In the genomic region with DNA sequence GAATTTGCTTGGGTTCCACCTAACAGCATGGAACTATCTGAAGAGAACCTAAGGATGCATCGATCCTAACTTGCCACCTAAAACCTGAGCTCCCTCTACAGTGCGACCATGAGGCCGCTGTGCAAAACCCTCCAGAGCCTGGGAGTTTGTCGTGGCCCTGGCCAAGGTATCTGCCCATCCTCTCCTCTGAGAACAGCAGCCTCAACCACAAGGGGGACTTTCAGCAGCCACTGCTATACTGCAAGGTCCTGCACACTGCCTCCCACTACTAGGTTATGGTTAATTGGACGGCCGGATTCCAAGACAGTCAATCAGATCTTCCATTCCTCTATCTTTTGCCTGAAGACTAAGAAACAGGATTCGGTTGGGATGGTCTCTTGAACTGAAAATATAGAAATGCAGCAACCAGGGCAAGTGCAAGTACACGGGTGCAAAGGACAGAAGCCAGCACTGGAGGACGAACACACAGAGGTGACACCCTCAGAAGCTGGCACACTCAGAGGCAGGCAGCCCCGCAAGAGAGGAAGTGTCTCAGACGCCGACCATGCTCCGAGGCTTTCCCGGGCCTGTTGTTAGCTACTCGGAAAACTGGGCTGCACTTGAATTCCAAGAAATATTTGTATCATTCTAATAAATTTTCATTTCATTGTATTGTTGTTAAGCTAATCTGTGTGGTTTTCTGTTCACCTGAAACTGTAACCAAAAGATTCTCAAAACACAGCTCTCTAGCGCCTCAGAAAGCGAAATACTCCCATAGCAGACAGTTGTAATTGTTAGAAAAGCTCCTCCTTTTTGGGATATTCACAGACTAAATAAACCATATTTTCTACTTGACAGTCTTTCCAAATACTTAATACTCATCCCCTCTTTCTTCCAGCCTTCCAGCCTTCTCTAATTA, we compare ENCODE assay signal across 8 cellular contexts.
DNase-seq lines count a peak whose midpoint lies in the region; ATAC-seq and FAIRE-seq lines count a peak whose summit lies in the region.

No MANE protein-coding gene starts in this region.

- peak; percentile 37 for FAIRE-seq in A204.1 (lab: Jason Lieb, UNC)

- peak; percentile 84 for DNase-seq in NCI-H524 treated with DMSO at 0.1 percent for 48 hours (lab: John Stamatoyannopoulos, UW)
- peak; percentile 67 for DNase-seq in activated naive CD4-positive, alpha-beta T cell treated with anti-CD3 and anti-CD28 coated beads, Interleukin-2, amount 10 ng/mL, durations not matched to agents 7 days and 5 days
- peak; percentile 49 for DNase-seq in iPS-NIHi11 (ENCODE audit: low spot score)
- peak; percentile 19 to 36 for DNase-seq in stimulated activated naive CD8-positive, alpha-beta T cell treated with anti-CD3 and anti-CD28 coated beads, Interleukin-15, amount 100 ng/mL, for 72 hours
- DNase-seq in NCI-H187 (lab: John Stamatoyannopoulos, UW): no peak
- DNase-seq in cortex of kidney (lab: John Stamatoyannopoulos, UW): no peak

- peaks cover 70% of the 10 kb centered on the region for H3K4me1 Mint-ChIP-seq in activated naive CD4-positive, alpha-beta T cell treated with anti-CD3 and anti-CD28 coated beads, Interleukin-2, amount 10 ng/mL, durations not matched to agents 7 days and 5 days
- peaks cover 54% of the 10 kb centered on the region for H3K4me1 Mint-ChIP-seq in stimulated activated naive CD8-positive, alpha-beta T cell treated with anti-CD3 and anti-CD28 coated beads, Interleukin-15, amount 100 ng/mL, for 72 hours

- H3K27me3 Mint-ChIP-seq in activated naive CD4-positive, alpha-beta T cell treated with anti-CD3 and anti-CD28 coated beads, Interleukin-2, amount 10 ng/mL, durations not matched to agents 7 days and 5 days: no peaks in the 10 kb centered on the region
- peaks cover 9% of the 10 kb centered on the region for H3K27me3 Mint-ChIP-seq in stimulated activated naive CD8-positive, alpha-beta T cell treated with anti-CD3 and anti-CD28 coated beads, Interleukin-15, amount 100 ng/mL, for 72 hours

- peaks cover 2% of the 10 kb centered on the region for H3K36me3 Mint-ChIP-seq in activated naive CD4-positive, alpha-beta T cell treated with anti-CD3 and anti-CD28 coated beads, Interleukin-2, amount 10 ng/mL, durations not matched to agents 7 days and 5 days

- CTCF ChIA-PET in activated naive CD4-positive, alpha-beta T cell treated with anti-CD3 and anti-CD28 coated beads, Interleukin-2, amount 10 ng/mL, durations not matched to agents 7 days and 5 days (lab: Charles Lee): interaction anchor here (0.7 to 4.7 kb wide), 19 partner anchors 10 to 110 kb away, joined by 3 to 53 read pairs (median 5); partner anchors contain the start of gene AFAP1

- peak; percentile 87 for ATAC-seq in stimulated activated naive CD8-positive, alpha-beta T cell treated with anti-CD3 and anti-CD28 coated beads, Interleukin-15, amount 100 ng/mL, for 72 hours
- no peak for ATAC-seq in HG02973 (IDR thresholded peaks at IDR 0.05; ENCODE audit: unreplicated experiment)

- H3K27ac Mint-ChIP-seq in activated naive CD4-positive, alpha-beta T cell treated with anti-CD3 and anti-CD28 coated beads, Interleukin-2, amount 10 ng/mL, durations not matched to agents 7 days and 5 days: peak overlapping the region; percentile 92
- peak overlapping the region in 1 of 2 donors; percentile 10 for H3K27ac Mint-ChIP-seq in stimulated activated naive CD8-positive, alpha-beta T cell treated with anti-CD3 and anti-CD28 coated beads, Interleukin-15, amount 100 ng/mL, for 72 hours

- peak overlapping the region; percentile 52 for H3K4me3 Mint-ChIP-seq in activated naive CD4-positive, alpha-beta T cell treated with anti-CD3 and anti-CD28 coated beads, Interleukin-2, amount 10 ng/mL, durations not matched to agents 7 days and 5 days
- H3K4me3 Mint-ChIP-seq in stimulated activated naive CD8-positive, alpha-beta T cell treated with anti-CD3 and anti-CD28 coated beads, Interleukin-15, amount 100 ng/mL, for 72 hours: peak overlapping the region; percentile 13 to 50

- peaks cover 2% of the 10 kb centered on the region for H3K9me3 Mint-ChIP-seq in activated naive CD4-positive, alpha-beta T cell treated with anti-CD3 and anti-CD28 coated beads, Interleukin-2, amount 10 ng/mL, durations not matched to agents 7 days and 5 days
- H3K9me3 Mint-ChIP-seq in stimulated activated naive CD8-positive, alpha-beta T cell treated with anti-CD3 and anti-CD28 coated beads, Interleukin-15, amount 100 ng/mL, for 72 hours: no peaks in the 10 kb centered on the region

Comparison
In these comparisons a context has a peak if more than half of its experiments do, and no peak if none do; other contexts are left out.
1. DNase-seq: peak in NCI-H524 treated with DMSO at 0.1 percent for 48 hours (single experiment), activated naive CD4-positive, alpha-beta T cell treated with anti-CD3 and anti-CD28 coated beads, Interleukin-2, amount 10 ng/mL, durations not matched to agents 7 days and 5 days (single experiment), iPS-NIHi11 (single experiment) and stimulated activated naive CD8-positive, alpha-beta T cell treated with anti-CD3 and anti-CD28 coated beads, Interleukin-15, amount 100 ng/mL, for 72 hours (2 of 2); none in NCI-H187 (0 of 2) and cortex of kidney (single experiment).